In genomic region chr7:158008267-158008666, GRCh38 we compare ENCODE assay signal across 21 cellular contexts.
"Had no signal": no experiment of that assay in that cellular context is flagged by ENCODE, and none has a peak within 500 bp of the region (broad histone marks: within the 10 kb centered on the region; RNA-seq: fewer than 3 reads in every experiment).

No MANE protein-coding gene starts in this region.

- H2AFZ ChIP-seq: parathyroid adenoma had no signal

- H3K4me3 ChIP-seq: coronary artery, heart left ventricle, right atrium auricular region, sigmoid colon, skin epidermis, suprapubic skin, thyroid gland, upper lobe of left lung, uterus had no signal

- H3K4me1 ChIP-seq: parathyroid adenoma, right atrium auricular region, sigmoid colon, suprapubic skin, thyroid gland, upper lobe of left lung, uterus had no signal

- H3K36me3 Mint-ChIP-seq: naive B cell; stimulated activated effector memory CD8-positive, alpha-beta T cell treated with anti-CD3 and anti-CD28 coated beads, Interleukin-12 subunit alpha, Interleukin-12 subunit beta, amount 100 ng/mL, for 72 hours had no signal

- H3K9me3 ChIP-seq: heart left ventricle, right atrium auricular region, sigmoid colon, suprapubic skin, thyroid gland, upper lobe of left lung, uterus had no signal

- DNase-seq: effector CD8-positive, alpha-beta T cell; hippocampal formation; kidney glomerular epithelial cell; mesendoderm; naive B cell; sigmoid colon; stimulated activated CD4-positive, alpha-beta T cell treated with anti-CD3 and anti-CD28 coated beads, Interleukin-12 subunit alpha, Interleukin-12 subunit beta, amount 100 ng/mL, for 4 hours; stimulated activated CD4-positive, alpha-beta T cell treated with anti-CD3 and anti-CD28 coated beads, Interleukin-2, amount 100 ng/mL, for 48 hours; stimulated activated CD8-positive, alpha-beta memory T cell treated with anti-CD3 and anti-CD28 coated beads, Interleukin-4, amount 100 ng/mL, for 48 hours; stimulated activated naive CD8-positive, alpha-beta T cell treated with anti-CD3 and anti-CD28 coated beads, Interleukin-15, Interleukin-2, amounts not matched to agents 100 U/mL and 50 U/mL, for 24 hours; thyroid gland; upper lobe of left lung; uterus had no signal

- H3K4me3 Mint-ChIP-seq: naive B cell; nephron; stimulated activated effector memory CD8-positive, alpha-beta T cell treated with anti-CD3 and anti-CD28 coated beads, Interleukin-12 subunit alpha, Interleukin-12 subunit beta, amount 100 ng/mL, for 72 hours had no signal

- H3K27ac ChIP-seq: coronary artery, heart left ventricle, parathyroid adenoma, right atrium auricular region, sigmoid colon, skin epidermis, suprapubic skin, thyroid gland, upper lobe of left lung, uterus had no signal

- H3K27ac Mint-ChIP-seq: naive B cell had no signal

- ATAC-seq: stimulated activated naive CD8-positive, alpha-beta T cell treated with anti-CD3 and anti-CD28 coated beads, Interleukin-15, Interleukin-2, amounts not matched to agents 100 U/mL and 50 U/mL, for 24 hours had no signal

- H3K9ac ChIP-seq: parathyroid adenoma had no signal

- H3K9me3 Mint-ChIP-seq: stimulated activated effector memory CD8-positive, alpha-beta T cell treated with anti-CD3 and anti-CD28 coated beads, Interleukin-12 subunit alpha, Interleukin-12 subunit beta, amount 100 ng/mL, for 72 hours had no signal

- H3K79me2 ChIP-seq: parathyroid adenoma had no signal

- H3K27me3 ChIP-seq: right atrium auricular region, thyroid gland, upper lobe of left lung, uterus had no signal

- H3K36me3 ChIP-seq: heart left ventricle, right atrium auricular region, sigmoid colon, suprapubic skin, thyroid gland, upper lobe of left lung, uterus had no signal

- H3K27me3 Mint-ChIP-seq: naive B cell had no signal
